8 cellular contexts compared by ENCODE assay signal in the genomic region with DNA sequence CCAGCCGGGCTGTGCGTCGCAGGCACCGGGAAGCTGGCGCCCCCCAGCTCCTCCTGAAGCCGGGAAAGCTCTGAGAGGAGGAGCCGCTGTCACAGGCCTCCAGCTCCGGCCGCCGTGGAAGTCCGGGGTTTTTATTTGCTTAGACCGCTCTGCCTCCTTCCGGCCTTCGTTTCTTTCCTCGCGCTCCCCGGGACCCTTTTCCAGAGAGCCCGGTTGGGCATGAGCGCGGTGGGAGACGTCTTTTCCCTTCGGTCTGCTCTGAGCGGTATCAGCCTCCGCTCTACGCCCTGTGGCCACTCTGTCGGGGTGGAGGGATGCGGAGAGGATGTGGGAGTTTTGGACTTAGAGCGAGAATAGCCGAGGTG. TPM values are rescaled to one million over a fixed set of nuclear protein-coding genes. Genes with fewer than 3 reads are reported as not detected.
DNase-seq lines count a peak whose midpoint lies in the region; ATAC-seq and TF ChIP-seq lines count a peak whose summit lies in the region.

No MANE protein-coding gene starts in this region.

- POLR2A ChIA-PET in CD8-positive, alpha-beta memory T cell (lab: Charles Lee) = interaction anchor here (0.6 to 3.2 kb wide), 5 partner anchors 74 to 367 kb away, joined by 3 to 46 read pairs (median 5); a partner anchor contains a TSS

- peak in 3 of 5 donors; percentile 3 to 47 (median 10) for DNase-seq in CD8-positive, alpha-beta memory T cell
- DNase-seq in SKM-1 treated with dmso at 0.1 percent for 144 hours (lab: John Stamatoyannopoulos, UW; ENCODE audit: unreplicated experiment) (peak; percentile 41), dermis blood vessel endothelial cell (peak; percentile 52), right lobe of liver (peak in 1 of 3 donors; percentile 50), NCI-H2196 treated with DMSO at 0.1 percent for 48 hours (lab: John Stamatoyannopoulos, UW; ENCODE audit: unreplicated experiment) (no peak)

- no peaks in the 10 kb centered on the region for H3K27me3 Mint-ChIP-seq in CD8-positive, alpha-beta memory T cell

- H3K9ac ChIP-seq in subcutaneous abdominal adipose tissue (ENCODE audit: low read length in 5 of 5) = peak overlapping the region; percentile 95 to 99 (median 97)

- H3K36me3 Mint-ChIP-seq in CD8-positive, alpha-beta memory T cell = peaks cover 0 to 13% (median 4%) of the 10 kb centered on the region in 3 donors

- peaks cover 27 to 37% (median 32%) of the 10 kb centered on the region in 3 donors for H3K4me1 Mint-ChIP-seq in CD8-positive, alpha-beta memory T cell

- H3K4me3 Mint-ChIP-seq in CD8-positive, alpha-beta memory T cell = peak overlapping the region; percentile 93 to 98 (median 95)

- no peak for TF ChIP-seq POLR2A in right lobe of liver (IDR thresholded peaks at IDR 0.05)

- H3K4me3 ChIP-seq in CD8-positive, alpha-beta memory T cell (ENCODE audit: low read length) = peak overlapping the region; percentile 86
- H3K4me3 ChIP-seq in right lobe of liver (peak overlapping the region; percentile 95 to 98 (median 98)), subcutaneous abdominal adipose tissue (ENCODE audit: low read depth in 1 of 5, low read length in 5 of 5) (peak overlapping the region; percentile 90 to 98 (median 95))

- peak overlapping the region; percentile 76 for H3K27ac ChIP-seq in CD8-positive, alpha-beta memory T cell (ENCODE audit: low read depth, low read length)
- H3K27ac ChIP-seq in right lobe of liver (peak overlapping the region; percentile 71 to 91 (median 83)), subcutaneous abdominal adipose tissue (ENCODE audit: low read depth, low read length) (peak overlapping the region; percentile 87)

- peak overlapping the region; percentile 92 to 99 (median 98) for H3K27ac Mint-ChIP-seq in CD8-positive, alpha-beta memory T cell

- H3K36me3 ChIP-seq in CD8-positive, alpha-beta memory T cell (ENCODE audit: insufficient read depth, low read length) = no peaks in the 10 kb centered on the region
- H3K36me3 ChIP-seq in right lobe of liver (no peaks in the 10 kb centered on the region), subcutaneous abdominal adipose tissue (ENCODE audit: control insufficient read depth in 5 of 5, insufficient read depth in 5 of 5, low read length in 5 of 5) (no peaks in the 10 kb centered on the region)

- intact Hi-C loops in right lobe of liver (cut with DNase I) = loop anchor here in 1 of 2 donors (10.0 kb wide), 1 partner anchor 77 kb away; a partner anchor contains a TSS

- ATAC-seq in GM19043 (IDR thresholded peaks at IDR 0.05; ENCODE audit: low read depth, unreplicated experiment) (peak; percentile 34), HG03280 (IDR thresholded peaks at IDR 0.05; ENCODE audit: unreplicated experiment) (peak; percentile 18), right lobe of liver (peak; percentile 2 to 20 (median 8))

- peaks cover 16% of the 10 kb centered on the region for H3K4me1 ChIP-seq in CD8-positive, alpha-beta memory T cell (ENCODE audit: insufficient read depth, low read length)
- H3K4me1 ChIP-seq in right lobe of liver (peaks cover 0 to 17% (median 0%) of the 10 kb centered on the region in 4 donors), subcutaneous abdominal adipose tissue (ENCODE audit: control insufficient read depth in 5 of 5, insufficient read depth in 5 of 5, low read length in 5 of 5) (peaks cover 5 to 29% (median 18%) of the 10 kb centered on the region in 5 donors)

- no peaks in the 10 kb centered on the region for H3K27me3 ChIP-seq in CD8-positive, alpha-beta memory T cell (ENCODE audit: insufficient read depth, low read length, poor library complexity, severe bottlenecking)
- H3K27me3 ChIP-seq in right lobe of liver (no peaks in the 10 kb centered on the region), subcutaneous abdominal adipose tissue (ENCODE audit: control insufficient read depth in 5 of 5, insufficient read depth in 4 of 5, low read length in 5 of 5) (no peaks in the 10 kb centered on the region)

- CTCF ChIA-PET in CD8-positive, alpha-beta memory T cell (lab: Charles Lee) = interaction anchor here (0.6 to 3.1 kb wide), 3 partner anchors 31 to 1006 kb away, joined by 4 to 22 read pairs (median 11); a partner anchor contains a TSS

- H3K9me3 Mint-ChIP-seq in CD8-positive, alpha-beta memory T cell = no peaks in the 10 kb centered on the region

- 0% methylated on average over 19 of the region's 29 CpGs for whole genome bisulfite sequencing in right lobe of liver (ENCODE audit: insufficient coverage, low coverage, low lambda C conversion rate, missing lambda C conversion rate)

- TF ChIP-seq CTCF in right lobe of liver (IDR thresholded peaks at IDR 0.05) = no peak

- no peaks in the 10 kb centered on the region for H3K9me3 ChIP-seq in CD8-positive, alpha-beta memory T cell (ENCODE audit: low read length)
- H3K9me3 ChIP-seq in right lobe of liver = no peaks in the 10 kb centered on the region
- no peaks in the 10 kb centered on the region for H3K9me3 ChIP-seq in subcutaneous abdominal adipose tissue (ENCODE audit: control insufficient read depth in 5 of 5, low read length in 5 of 5)

RNA-seq across cellular contexts. Expression of a gene that starts 0.6 kb away (rescaled TPM):
- 10 to 100 TPM; 39.6 to 40.9 TPM for total RNA-seq in CD8-positive, alpha-beta memory T cell
- 9.6 TPM for polyA plus RNA-seq in CD8-positive, alpha-beta memory T cell
- total RNA-seq in dermis blood vessel endothelial cell = 37.6 and 52.2 TPM in 2 replicates
- 10 to 100 TPM; 13.0 to 21.9 (median 15.3) TPM for total RNA-seq in right lobe of liver
